ENCODE assay signal across 19 cellular contexts in genomic region chr15:77865106-77865630, GRCh38.
"Had no signal": no experiment of that assay in that cellular context is flagged by ENCODE, and none has a peak within 500 bp of the region (broad histone marks: within the 10 kb centered on the region; RNA-seq: fewer than 3 reads in every experiment).

No MANE protein-coding gene starts in this region.

- DNase-seq: central memory CD4-positive, alpha-beta T cell; effector memory CD4-positive, alpha-beta T cell; esophagus squamous epithelium; foreskin fibroblast; immature natural killer cell; mammary epithelial cell; nucleus accumbens; stimulated activated CD4-positive, alpha-beta T cell treated with anti-CD3 and anti-CD28 coated beads, Interleukin-15, amount 100 ng/mL, for 24 hours; stimulated activated CD4-positive, alpha-beta T cell treated with anti-CD3 and anti-CD28 coated beads, Interleukin-1b, Interleukin-23, amount 100 ng/mL, for 48 hours; stimulated activated CD4-positive, alpha-beta T cell treated with anti-CD3 and anti-CD28 coated beads, Interleukin-4, amount 100 ng/mL, for 24 hours; stimulated activated naive B cell treated with anti-CD40 and anti-IgM and Interleukin-4, amounts not matched to agents 10 μg/mL and 1 μg/mL and 100 μg/mL, for 72 hours; stimulated activated naive CD8-positive, alpha-beta T cell treated with anti-CD3 and anti-CD28 coated beads, Interleukin-15, amount 100 ng/mL, for 72 hours had no signal

- H3K9me3 ChIP-seq: esophagus squamous epithelium, ovary, thoracic aorta, uterus had no signal

- H3K4me2 ChIP-seq: neural progenitor cell had no signal

- H2AFZ ChIP-seq: neural progenitor cell had no signal

- H3K27me3 ChIP-seq: neural progenitor cell, ovary, uterus had no signal

- H3K36me3 ChIP-seq: esophagus squamous epithelium, neural progenitor cell, ovary, thoracic aorta, uterus had no signal

- H3K9ac ChIP-seq: neural progenitor cell had no signal

- ATAC-seq: natural killer cell treated with Interleukin-12 subunit alpha and Interleukin-12 subunit beta and Interleukin-15 and Interleukin-18, amount 100 ng/mL, for 72 hours; right cardiac atrium; stimulated activated naive B cell treated with anti-CD40 and anti-IgM and Interleukin-4, amounts not matched to agents 10 μg/mL and 1 μg/mL and 100 μg/mL, for 72 hours had no signal

- H3K4me3 ChIP-seq: esophagus squamous epithelium, neural progenitor cell, ovary, thoracic aorta, uterus had no signal

- H3K27ac ChIP-seq: epithelial cell of prostate, esophagus squamous epithelium, neural progenitor cell, ovary, thoracic aorta, uterus had no signal
